In genomic region chr16:85781156-85781555, GRCh38 we compare ENCODE assay signal across 30 cellular contexts.
"Had no signal": no experiment of that assay in that cellular context is flagged by ENCODE, and none has a peak within 500 bp of the region (broad histone marks: within the 10 kb centered on the region; RNA-seq: fewer than 3 reads in every experiment).

No MANE protein-coding gene starts in this region.

- H3K27me3 ChIP-seq: MG63 had no signal

- H3K4me3 Mint-ChIP-seq: activated CD4-positive, alpha-beta memory T cell treated with anti-CD3 and anti-CD28 coated beads, Interleukin-2, amount 10 ng/mL, durations not matched to agents 7 days and 5 days; activated CD8-positive, alpha-beta memory T cell treated with anti-CD3 and anti-CD28 coated beads, Interleukin-2, amount 10 ng/mL, durations not matched to agents 7 days and 5 days; activated naive CD4-positive, alpha-beta T cell treated with anti-CD3 and anti-CD28 coated beads, Interleukin-2, amount 10 ng/mL, durations not matched to agents 7 days and 5 days; activated naive CD8-positive, alpha-beta T cell; activated naive CD8-positive, alpha-beta T cell treated with anti-CD3 and anti-CD28 coated beads, Interleukin-2, amount 50 U/mL, for 24 hours; brain; T-helper 1 cell treated with Interleukin-12 subunit alpha and Interleukin-12 subunit beta and Interleukin-4 antibody, amounts not matched to agents 30 μg/mL and 1 μg/mL, for 36 hours had no signal

- ATAC-seq: activated CD8-positive, alpha-beta memory T cell treated with anti-CD3 and anti-CD28 coated beads, Interleukin-2, amount 10 ng/mL, durations not matched to agents 7 days and 5 days; activated naive CD8-positive, alpha-beta T cell treated with anti-CD3 and anti-CD28 coated beads, Interleukin-2, amount 50 U/mL, for 24 hours had no signal

- H3K4me2 ChIP-seq: PC-9 had no signal

- H3K9me3 Mint-ChIP-seq: activated CD4-positive, alpha-beta memory T cell treated with anti-CD3 and anti-CD28 coated beads, Interleukin-2, amount 10 ng/mL, durations not matched to agents 7 days and 5 days; activated naive CD4-positive, alpha-beta T cell treated with anti-CD3 and anti-CD28 coated beads, Interleukin-2, amount 10 ng/mL, durations not matched to agents 7 days and 5 days; activated naive CD8-positive, alpha-beta T cell treated with anti-CD3 and anti-CD28 coated beads, Interleukin-2, amount 50 U/mL, for 24 hours; brain; T-helper 1 cell treated with Interleukin-12 subunit alpha and Interleukin-12 subunit beta and Interleukin-4 antibody, amounts not matched to agents 30 μg/mL and 1 μg/mL, for 36 hours had no signal

- H3K9me3 ChIP-seq: MG63 had no signal

- H3K27me3 Mint-ChIP-seq: activated CD4-positive, alpha-beta memory T cell treated with anti-CD3 and anti-CD28 coated beads, Interleukin-2, amount 10 ng/mL, durations not matched to agents 7 days and 5 days; activated CD8-positive, alpha-beta memory T cell treated with anti-CD3 and anti-CD28 coated beads, Interleukin-2, amount 10 ng/mL, durations not matched to agents 7 days and 5 days; activated naive CD4-positive, alpha-beta T cell treated with anti-CD3 and anti-CD28 coated beads, Interleukin-2, amount 10 ng/mL, durations not matched to agents 7 days and 5 days; activated naive CD8-positive, alpha-beta T cell; activated naive CD8-positive, alpha-beta T cell treated with anti-CD3 and anti-CD28 coated beads, Interleukin-2, amount 50 U/mL, for 24 hours; brain had no signal

- H3K36me3 ChIP-seq: MG63 had no signal

- H3K27ac ChIP-seq: PC-9, VCaP had no signal

- H3K4me3 ChIP-seq: MG63, PC-9 had no signal

- H2AFZ ChIP-seq: PC-9 had no signal

- H3K4me1 Mint-ChIP-seq: activated naive CD4-positive, alpha-beta T cell treated with anti-CD3 and anti-CD28 coated beads, Interleukin-2, amount 10 ng/mL, durations not matched to agents 7 days and 5 days had no signal

- FAIRE-seq: bronchial epithelial cell, RCC 7860 had no signal

- H3K27ac Mint-ChIP-seq: activated CD4-positive, alpha-beta memory T cell treated with anti-CD3 and anti-CD28 coated beads, Interleukin-2, amount 10 ng/mL, durations not matched to agents 7 days and 5 days; activated CD8-positive, alpha-beta memory T cell treated with anti-CD3 and anti-CD28 coated beads, Interleukin-2, amount 10 ng/mL, durations not matched to agents 7 days and 5 days; activated naive CD4-positive, alpha-beta T cell treated with anti-CD3 and anti-CD28 coated beads, Interleukin-2, amount 10 ng/mL, durations not matched to agents 7 days and 5 days; activated naive CD8-positive, alpha-beta T cell; activated naive CD8-positive, alpha-beta T cell treated with anti-CD3 and anti-CD28 coated beads, Interleukin-2, amount 50 U/mL, for 24 hours; T-helper 1 cell treated with Interleukin-12 subunit alpha and Interleukin-12 subunit beta and Interleukin-4 antibody, amounts not matched to agents 30 μg/mL and 1 μg/mL, for 36 hours had no signal

- DNase-seq: activated CD4-positive, alpha-beta memory T cell treated with anti-CD3 and anti-CD28 coated beads, Interleukin-2, amount 10 ng/mL, durations not matched to agents 7 days and 5 days; activated CD4-positive, alpha-beta T cell treated with anti-CD3 and anti-CD28 coated beads for 1 hour; activated CD4-positive, alpha-beta T cell treated with anti-CD3 and anti-CD28 coated beads for 48 hours; activated CD4-positive, CD25-positive, alpha-beta regulatory T cell; activated CD8-positive, alpha-beta memory T cell treated with anti-CD3 and anti-CD28 coated beads for 24 hours; activated CD8-positive, alpha-beta memory T cell treated with anti-CD3 and anti-CD28 coated beads, Interleukin-2, amount 10 ng/mL, durations not matched to agents 7 days and 5 days; activated CD8-positive, alpha-beta memory T cell treated with anti-CD3 and anti-CD28 coated beads, Interleukin-2, amount 50 U/mL, for 48 hours; activated effector memory CD4-positive, alpha-beta T cell treated with Interleukin-2 at 50 U/mL for 16 hours; activated naive CD4-positive, alpha-beta T cell treated with anti-CD3 and anti-CD28 coated beads, Interleukin-2, amount 10 ng/mL, durations not matched to agents 7 days and 5 days; activated naive CD8-positive, alpha-beta T cell treated with anti-CD3 and anti-CD28 coated beads, Interleukin-2, amount 50 U/mL, for 24 hours; activated T-cell treated with anti-CD3 and anti-CD28 coated beads, Interleukin-2, amount 50 U/mL, for 48 hours; Karpas-422; KBM-7; MG63; NCI-H1048; NCI-H1436; NCI-H1930; NCI-H2107; NCI-H2171; NCI-H510A; NCI-H526; NCI-H774; PC-9; Right ventricle myocardium superior had no signal
